Comparison of ENCODE assay signal across 8 cellular contexts in the genomic region with DNA sequence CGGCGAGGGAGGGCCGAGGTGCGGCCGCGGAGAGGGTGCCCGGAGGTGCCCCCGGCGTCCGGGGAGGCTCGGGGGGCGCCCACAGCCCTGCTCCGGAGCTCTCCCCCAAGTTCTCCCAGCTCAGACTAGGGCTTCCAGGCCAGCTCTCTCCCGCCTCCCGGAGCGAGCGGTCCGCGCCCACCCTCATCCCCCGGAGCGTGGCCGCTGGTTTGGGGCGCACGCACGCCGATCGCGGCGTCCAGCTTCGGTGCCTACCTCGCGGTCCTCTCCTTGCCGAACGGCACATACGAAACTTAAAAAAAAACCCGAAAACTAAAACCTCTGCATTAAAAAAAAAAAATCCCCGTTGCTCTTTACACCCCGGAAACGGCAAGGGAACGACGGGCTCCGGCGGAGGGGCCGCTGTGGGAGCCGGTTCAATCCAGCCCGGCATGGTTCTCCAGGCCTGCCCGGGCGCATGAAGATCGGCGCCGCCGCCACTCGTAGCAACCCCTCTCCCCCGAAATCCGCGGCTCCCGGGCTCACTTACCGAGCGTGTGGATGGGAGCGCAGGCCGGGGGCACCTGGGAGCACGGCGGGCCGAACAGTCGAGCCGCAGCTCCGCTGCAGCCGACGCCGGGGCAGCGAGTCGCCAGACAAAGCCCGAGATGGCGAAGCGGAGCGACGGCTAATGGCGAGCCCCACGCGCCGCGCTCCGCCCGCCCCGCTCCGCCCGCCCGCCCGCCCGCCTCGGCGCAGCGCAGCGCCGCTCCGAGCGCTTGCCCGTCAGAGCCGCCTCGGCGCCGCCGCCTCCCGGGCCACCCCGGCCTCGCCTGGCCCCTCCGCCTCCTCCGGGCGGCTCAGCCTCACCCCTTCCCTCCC. TPM values are rescaled to one million over a fixed set of nuclear protein-coding genes. Genes with fewer than 3 reads are reported as not detected.
A peak's percentile ranks its signal among the peaks of the same experiment; 100 is the strongest.
DNase-seq lines count a peak whose midpoint lies in the region; ATAC-seq and TF ChIP-seq lines count a peak whose summit lies in the region.

No MANE protein-coding gene starts in this region.

- H4K20me1 ChIP-seq in DOHH2 (ENCODE audit: control insufficient read depth, insufficient read depth, low read depth, low read length) = no peaks in the 10 kb centered on the region

- H3K4me2 ChIP-seq in DOHH2 (ENCODE audit: low read length) = peak overlapping the region; percentile 88

- TF ChIP-seq CTCF in DOHH2 (IDR thresholded peaks at IDR 0.05; ENCODE audit: low read depth, low read length, poor library complexity, severe bottlenecking) (no peak), psoas muscle (IDR thresholded peaks at IDR 0.05) (no peak)

- H3F3A ChIP-seq in DOHH2 (ENCODE audit: control insufficient read depth, insufficient read depth) = peaks cover 20% of the 10 kb centered on the region

- peaks cover 31% of the 10 kb centered on the region for H3K4me1 ChIP-seq in DOHH2 (ENCODE audit: control insufficient read depth, low read length)
- H3K4me1 ChIP-seq in psoas muscle = peaks cover 44% of the 10 kb centered on the region

- H3K79me2 ChIP-seq in DOHH2 (ENCODE audit: control insufficient read depth, low read length) = peaks cover 54% of the 10 kb centered on the region

- no peaks in the 10 kb centered on the region for H3K27me3 ChIP-seq in DOHH2 (ENCODE audit: control insufficient read depth, low read length)
- H3K27me3 ChIP-seq in psoas muscle (ENCODE audit: insufficient read depth in 3 of 3, low read length in 2 of 3) = no peaks in the 10 kb centered on the region

- H3K27ac ChIP-seq in DOHH2 (ENCODE audit: low read depth, low read length) = peak overlapping the region; percentile 82
- peak overlapping the region; percentile 98 for H3K27ac ChIP-seq in psoas muscle

- DNase-seq in SK-MEL-5 (ENCODE audit: low read depth, low spot score) (peak; percentile 34), amygdala (lab: John Stamatoyannopoulos, UW) (peak in 30 of 56 donors; percentile 16 to 79 (median 56)), left ventricle myocardium superior (peak; percentile 78), psoas muscle (peak; percentile 58 to 76)

- WGBS in psoas muscle, 3 donors = 0 to 1% (median 0%) methylated on average over 74 to 109 of the region's 109 CpGs

- H3K9me3 ChIP-seq in DOHH2 (ENCODE audit: control insufficient read depth, insufficient read depth, low read length) (no peaks in the 10 kb centered on the region), psoas muscle (no peaks in the 10 kb centered on the region)

- H3K36me3 ChIP-seq in DOHH2 (ENCODE audit: control insufficient read depth, low read length) (peaks cover 34% of the 10 kb centered on the region), psoas muscle (ENCODE audit: insufficient read depth in 1 of 2, low read depth in 1 of 2) (peaks cover 0 to 20% of the 10 kb centered on the region in 2 donors)

- H3K4me3 ChIP-seq in DOHH2 (ENCODE audit: low read length) = peak overlapping the region; percentile 78
- H3K4me3 ChIP-seq in psoas muscle = peak overlapping the region; percentile 85

- H3K9me2 ChIP-seq in DOHH2 (replicated peaks; ENCODE audit: control insufficient read depth, low read length) = no peaks in the 10 kb centered on the region

- intact Hi-C loops in left ventricle myocardium superior (cut with micrococcal nuclease) = no loop called here
- intact Hi-C loops in psoas muscle (cut with DNase I) = loop anchor here in 1 of 2 donors (5.0 kb wide), 1 partner anchor 282 kb away; a partner anchor contains a TSS

- ATAC-seq in HG02852 (IDR thresholded peaks at IDR 0.05; ENCODE audit: unreplicated experiment) = peak; percentile 5
- ATAC-seq in left ventricle myocardium superior = peak; percentile 34
- ATAC-seq in psoas muscle = peak; percentile 21 to 35 (median 28)
- no peak for ATAC-seq in HG03565 (IDR thresholded peaks at IDR 0.05; ENCODE audit: unreplicated experiment)
- no peak for ATAC-seq in HG03439 (IDR thresholded peaks at IDR 0.05; ENCODE audit: unreplicated experiment)

- in situ Hi-C loops in SK-MEL-5 (cut with HindIII; ENCODE audit: low pct_unique_long_range_greater_than_20kb, low sequenced_read_pairs) = no loop called here

RNA-seq across cellular contexts. Expression of a gene that starts 1.0 kb away (rescaled TPM):
- total RNA-seq in SK-MEL-5 (2014; rRNA removed; shearing (Covaris generic)) = 52.9 and 59.1 TPM in 2 replicates
- polyA plus RNA-seq in SK-MEL-5 (2015; cell fraction: cytosol; rRNA removed) = 63.3 and 77.7 TPM in 2 replicates
- polyA plus RNA-seq in SK-MEL-5 (2015; cell fraction: nucleus; rRNA removed) = 86.8 and 88.6 TPM in 2 replicates
- total RNA-seq in left ventricle myocardium superior (65.2 TPM), psoas muscle (10 to 100 TPM; 42.3 to 67.5 (median 49.9) TPM)
- 10 to 100 TPM; 36.0 to 49.4 (median 36.1) TPM for polyA plus RNA-seq in psoas muscle

RNA-seq across cellular contexts. Expression of a gene that starts 20.8 kb away (rescaled TPM):
- total RNA-seq in SK-MEL-5 (2014; rRNA removed; shearing (Covaris generic)) = 28.8 and 29.9 TPM in 2 replicates
- 46.8 and 55.0 TPM in 2 replicates for polyA plus RNA-seq in SK-MEL-5 (2015; cell fraction: cytosol; rRNA removed)
- 101 and 120 TPM in 2 replicates for polyA plus RNA-seq in SK-MEL-5 (2015; cell fraction: nucleus; rRNA removed)
- 36.0 TPM for total RNA-seq in left ventricle myocardium superior
- 10 to 100 TPM; 25.6 to 42.6 (median 38.8) TPM for total RNA-seq in psoas muscle
- polyA plus RNA-seq in psoas muscle = 10 to 100 TPM; 20.4 to 35.1 (median 21.8) TPM

RNA-seq across cellular contexts. Expression of a gene that starts 33.7 kb away (rescaled TPM):
- 25.7 and 27.0 TPM in 2 replicates for total RNA-seq in SK-MEL-5 (2014; rRNA removed; shearing (Covaris generic))
- 33.8 and 36.9 TPM in 2 replicates for polyA plus RNA-seq in SK-MEL-5 (2015; cell fraction: cytosol; rRNA removed)
- polyA plus RNA-seq in SK-MEL-5 (2015; cell fraction: nucleus; rRNA removed) = 123 and 129 TPM in 2 replicates
- 23.6 TPM for total RNA-seq in left ventricle myocardium superior
- total RNA-seq in psoas muscle = 10 to 100 TPM; 14.1 to 20.9 (median 20.3) TPM
- 10 to 100 TPM; 22.8 to 44.4 (median 34.7) TPM for polyA plus RNA-seq in psoas muscle

RNA-seq across cellular contexts. Expression of a gene that starts 47.5 kb away (rescaled TPM):
- total RNA-seq in SK-MEL-5 (2014; rRNA removed; shearing (Covaris generic)) = 0.05 TPM in 1 of 2 replicates, not detected in the other
- not detected in 2 replicates for polyA plus RNA-seq in SK-MEL-5 (2015; cell fraction: cytosol; rRNA removed)
- not detected in 2 replicates for polyA plus RNA-seq in SK-MEL-5 (2015; cell fraction: nucleus; rRNA removed)
- total RNA-seq in left ventricle myocardium superior (not detected), psoas muscle (1 to 10 TPM in 2 of 4 donors, under 1 TPM in 1, not detected in 1; 0.26 to 7.2 (median 2.2) TPM)
- under 1 TPM in 1 of 3 donors, not detected in 2; 0.29 TPM for polyA plus RNA-seq in psoas muscle

RNA-seq across cellular contexts. Expression of a gene that starts 49.9 kb away (rescaled TPM):
- total RNA-seq in SK-MEL-5 (2014; rRNA removed; shearing (Covaris generic)) = not detected in 2 replicates
- not detected in 2 replicates for polyA plus RNA-seq in SK-MEL-5 (2015; cell fraction: cytosol; rRNA removed)
- polyA plus RNA-seq in SK-MEL-5 (2015; cell fraction: nucleus; rRNA removed) = 0.64 TPM in 1 of 2 replicates, not detected in the other
- total RNA-seq in left ventricle myocardium superior (17.0 TPM), psoas muscle (10 to 100 TPM; 17.0 to 43.4 (median 26.1) TPM)
- 10 to 100 TPM in 1 of 3 donors, 1 to 10 TPM in 2; 1.1 to 16.5 (median 9.9) TPM for polyA plus RNA-seq in psoas muscle

Comparison
In these comparisons a context has a peak if more than half of its experiments do, and no peak if none do; other contexts are left out.
1. ATAC-seq: peak in HG02852 (single experiment), left ventricle myocardium superior (single experiment) and psoas muscle (4 of 4); none in HG03565 (single experiment) and HG03439 (single experiment).
2. Peak in every context shown above with its lines, with median percentiles within 50 percentile points of each other: DNase-seq.